In genomic region chr2:67879586-67880290, GRCh38 we compare ENCODE assay signal across 15 cellular contexts.
DNase-seq lines count a peak whose midpoint lies in the region; ATAC-seq and TF ChIP-seq lines count a peak whose summit lies in the region.
"Had no signal": no experiment of that assay in that cellular context is flagged by ENCODE, and none has a peak within 500 bp of the region (broad histone marks: within the 10 kb centered on the region; RNA-seq: fewer than 3 reads in every experiment).

No MANE protein-coding gene starts in this region.

- POLR2A ChIA-PET in RWPE1 (lab: Yijun Ruan, JAX; ENCODE audit: low non-redundant PET): no interaction called here
- POLR2A ChIA-PET in activated CD4-positive, alpha-beta T cell treated with anti-CD3 and anti-CD28 coated beads, Interleukin-2, amount 10 ng/mL, durations not matched to agents 7 days and 5 days (lab: Charles Lee): no interaction called here

- no peak overlapping the region for H2AFZ ChIP-seq in osteoblast (ENCODE audit: low read length)

- H3K27ac ChIP-seq in RWPE1 (no peak overlapping the region), epithelial cell of prostate (peak overlapping the region; percentile 79), osteoblast (ENCODE audit: low read depth, low read length) (peak overlapping the region; percentile 43)
- H3K27ac ChIP-seq: coronary artery had no signal

- H3K4me1 ChIP-seq in osteoblast (ENCODE audit: insufficient read depth, low read length): peaks cover 14% of the 10 kb centered on the region

- H3K36me3 Mint-ChIP-seq in activated CD4-positive, alpha-beta T cell treated with anti-CD3 and anti-CD28 coated beads, Interleukin-2, amount 10 ng/mL, durations not matched to agents 7 days and 5 days (ENCODE audit: low read depth): no peaks in the 10 kb centered on the region

- peak overlapping the region; percentile 26 for H3K4me2 ChIP-seq in osteoblast (ENCODE audit: insufficient read depth, low read length)

- H3K9me3 ChIP-seq in osteoblast (ENCODE audit: low read depth, low read length): no peaks in the 10 kb centered on the region
- H3K9me3 ChIP-seq: tibial nerve had no signal

- H4K20me1 ChIP-seq in osteoblast (ENCODE audit: insufficient read depth, low read length): no peaks in the 10 kb centered on the region

- no peaks in the 10 kb centered on the region for H3K27me3 ChIP-seq in osteoblast (ENCODE audit: insufficient read depth, low read length)
- H3K27me3 ChIP-seq: tibial nerve had no signal

- H3K4me3 ChIP-seq in osteoblast (ENCODE audit: insufficient read depth, low read length): no peak overlapping the region
- H3K4me3 ChIP-seq: coronary artery, GM12878, tibial nerve had no signal

- ATAC-seq in GM18870 (IDR thresholded peaks at IDR 0.05; ENCODE audit: unreplicated experiment): no peak
- no peak for ATAC-seq in HG03175 (IDR thresholded peaks at IDR 0.05; ENCODE audit: unreplicated experiment)
- ATAC-seq: GM12878 had no signal

- no peak overlapping the region for H3K27ac Mint-ChIP-seq in activated CD4-positive, alpha-beta T cell treated with anti-CD3 and anti-CD28 coated beads, Interleukin-2, amount 10 ng/mL, durations not matched to agents 7 days and 5 days
- H3K27ac Mint-ChIP-seq: B cell had no signal

- H3K27me3 Mint-ChIP-seq in activated CD4-positive, alpha-beta T cell treated with anti-CD3 and anti-CD28 coated beads, Interleukin-2, amount 10 ng/mL, durations not matched to agents 7 days and 5 days: no peaks in the 10 kb centered on the region

- peak; percentile 77 for DNase-seq in EL
- DNase-seq in RWPE1 (ENCODE audit: low spot score): peak; percentile 34
- peak; percentile 40 for DNase-seq in epithelial cell of prostate (ENCODE audit: low read depth, low spot score)
- DNase-seq in osteoblast (ENCODE audit: insufficient read length, low spot score, missing footprints): no peak
- DNase-seq in activated CD8-positive, alpha-beta memory T cell treated with anti-CD3 and anti-CD28 coated beads for 24 hours: no peak
- DNase-seq in activated CD4-positive, alpha-beta T cell treated with anti-CD3 and anti-CD28 coated beads, Interleukin-2, amount 10 ng/mL, durations not matched to agents 7 days and 5 days: no peak
- DNase-seq: NCI-H2107; stimulated activated CD4-positive, alpha-beta T cell treated with anti-CD3 and anti-CD28 coated beads, Interleukin-2, amount 100 ng/mL, for 24 hours; stimulated activated CD8-positive, alpha-beta memory T cell treated with anti-CD3 and anti-CD28 coated beads, Interleukin-4, amount 100 ng/mL, for 48 hours had no signal

- CTCF ChIA-PET in RWPE1 (lab: Yijun Ruan, JAX): interaction anchor here (0.7 to 0.9 kb wide), 5 partner anchors 10 to 150 kb away, joined by 3 to 4 read pairs (median 3); no protein-coding TSS in a partner anchor
- CTCF ChIA-PET in activated CD4-positive, alpha-beta T cell treated with anti-CD3 and anti-CD28 coated beads, Interleukin-2, amount 10 ng/mL, durations not matched to agents 7 days and 5 days (lab: Charles Lee): no interaction called here

- H3K4me1 Mint-ChIP-seq in activated CD4-positive, alpha-beta T cell treated with anti-CD3 and anti-CD28 coated beads, Interleukin-2, amount 10 ng/mL, durations not matched to agents 7 days and 5 days: no peaks in the 10 kb centered on the region
- H3K4me1 Mint-ChIP-seq: B cell had no signal

- no peak overlapping the region for H3K4me3 Mint-ChIP-seq in activated CD4-positive, alpha-beta T cell treated with anti-CD3 and anti-CD28 coated beads, Interleukin-2, amount 10 ng/mL, durations not matched to agents 7 days and 5 days
- H3K4me3 Mint-ChIP-seq: B cell had no signal

- H3K79me2 ChIP-seq in osteoblast (ENCODE audit: insufficient read depth, low read length): no peaks in the 10 kb centered on the region

- TF ChIP-seq CTCF in RWPE1 (conservative IDR thresholded peaks at IDR 0.05; ENCODE audit: low read depth) (no peak), osteoblast (IDR thresholded peaks at IDR 0.05; ENCODE audit: extremely low read depth, low read depth, low read length) (no peak)

- no peaks in the 10 kb centered on the region for H3K36me3 ChIP-seq in osteoblast (ENCODE audit: insufficient read depth, low read length)
- H3K36me3 ChIP-seq: tibial nerve had no signal

- no peaks in the 10 kb centered on the region for H3K9me3 Mint-ChIP-seq in activated CD4-positive, alpha-beta T cell treated with anti-CD3 and anti-CD28 coated beads, Interleukin-2, amount 10 ng/mL, durations not matched to agents 7 days and 5 days

Comparison
In these comparisons a context has a peak if more than half of its experiments do, and no peak if none do; other contexts are left out.
1. DNase-seq: peak in EL (single experiment), RWPE1 (single experiment) and epithelial cell of prostate (single experiment); none in osteoblast (single experiment), activated CD8-positive, alpha-beta memory T cell treated with anti-CD3 and anti-CD28 coated beads for 24 hours (single experiment) and activated CD4-positive, alpha-beta T cell treated with anti-CD3 and anti-CD28 coated beads, Interleukin-2, amount 10 ng/mL, durations not matched to agents 7 days and 5 days (single experiment).